ENCODE assay signal across 22 cellular contexts in the genomic region with DNA sequence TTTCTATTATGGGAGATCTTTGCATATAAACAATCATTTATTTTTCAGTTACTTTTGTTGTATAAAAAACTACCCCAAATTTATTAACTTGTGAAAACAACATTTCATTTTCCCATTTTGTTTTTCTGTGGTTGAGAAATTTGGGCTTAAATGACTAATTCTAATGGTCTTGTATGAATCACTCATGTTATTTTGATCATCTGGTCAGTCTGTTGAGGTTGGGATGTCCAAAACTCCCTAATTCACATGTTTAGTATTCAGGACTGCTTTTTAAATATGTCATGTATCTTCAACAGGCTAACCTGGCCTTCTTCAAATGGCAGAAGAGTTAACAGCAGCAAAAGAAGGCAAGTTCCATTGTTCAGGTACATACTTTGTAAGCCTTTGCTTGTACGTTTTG.
DNase-seq lines count a peak whose midpoint lies in the region; ATAC-seq, FAIRE-seq and TF ChIP-seq lines count a peak whose summit lies in the region.
"Had no signal": no experiment of that assay in that cellular context is flagged by ENCODE, and none has a peak within 500 bp of the region (broad histone marks: within the 10 kb centered on the region; RNA-seq: fewer than 3 reads in every experiment).

No MANE protein-coding gene starts in this region.

- H3K27ac ChIP-seq in body of pancreas, result no peak overlapping the region
- H3K27ac ChIP-seq: cardiac muscle cell, GM23248, ovary, skin epidermis had no signal

- H3K27me3 ChIP-seq in body of pancreas, result no peaks in the 10 kb centered on the region
- H3K27me3 ChIP-seq: cardiac muscle cell, ovary had no signal

- H3K36me3 Mint-ChIP-seq in type B pancreatic cell, result no peaks in the 10 kb centered on the region
- H3K36me3 Mint-ChIP-seq: activated naive CD8-positive, alpha-beta T cell treated with anti-CD3 and anti-CD28 coated beads for 36 hours had no signal

- H3K4me1 Mint-ChIP-seq in type B pancreatic cell (ENCODE audit: unreplicated experiment), result no peaks in the 10 kb centered on the region
- H3K4me1 Mint-ChIP-seq: activated naive CD8-positive, alpha-beta T cell treated with anti-CD3 and anti-CD28 coated beads for 36 hours had no signal

- no peak overlapping the region for H3K4me3 ChIP-seq in body of pancreas
- H3K4me3 ChIP-seq: cardiac muscle cell, GM23248, K562, ovary, skin epidermis had no signal

- no peaks in the 10 kb centered on the region for H3K36me3 ChIP-seq in body of pancreas (replicated peaks in 1 of 2; ENCODE audit: insufficient read depth in 1 of 2, low read depth in 2 of 2)
- H3K36me3 ChIP-seq: cardiac muscle cell, ovary had no signal

- TF ChIP-seq POLR2A in body of pancreas (IDR thresholded peaks at IDR 0.05), result no peak

- H3K9me3 ChIP-seq in body of pancreas, result no peaks in the 10 kb centered on the region
- H3K9me3 ChIP-seq: ovary had no signal

- H3K27me3 Mint-ChIP-seq in type B pancreatic cell, result no peaks in the 10 kb centered on the region
- H3K27me3 Mint-ChIP-seq: activated naive CD8-positive, alpha-beta T cell treated with anti-CD3 and anti-CD28 coated beads for 36 hours; activated T-cell treated with anti-CD3 and anti-CD28 coated beads, Interleukin-2, amount 50 U/mL, for 24 hours had no signal

- no peak overlapping the region for H3K27ac Mint-ChIP-seq in type B pancreatic cell
- H3K27ac Mint-ChIP-seq: activated naive CD8-positive, alpha-beta T cell treated with anti-CD3 and anti-CD28 coated beads for 36 hours; activated T-cell treated with anti-CD3 and anti-CD28 coated beads, Interleukin-2, amount 50 U/mL, for 24 hours had no signal

- no peak for DNase-seq in GM18507 (ENCODE audit: extremely low spot score, insufficient read length, low read depth)
- no peak for DNase-seq in body of pancreas
- DNase-seq in type B pancreatic cell (ENCODE audit: extremely low spot score, unreplicated experiment), result no peak
- no peak for DNase-seq in amygdala (lab: John Stamatoyannopoulos, UW)
- DNase-seq in NCI-H345 treated with DMSO at 0.1 percent for 48 hours (lab: John Stamatoyannopoulos, UW; ENCODE audit: unreplicated experiment), result no peak
- DNase-seq: activated naive CD8-positive, alpha-beta T cell treated with anti-CD3 and anti-CD28 coated beads for 36 hours; activated T-cell treated with anti-CD3 and anti-CD28 coated beads, Interleukin-2, amount 50 U/mL, for 24 hours; effector CD4-positive, alpha-beta T cell; GM23248; hippocampal formation; left cardiac atrium; NCI-H1694; ovary; stimulated activated naive CD4-positive, alpha-beta T cell treated with Interleukin-2 at 50 U/mL for 16 hours had no signal

- peak; percentile 12 for FAIRE-seq in GM18507 (lab: Jason Lieb, UNC)
- FAIRE-seq: K562, TTC549 had no signal

- TF ChIP-seq CTCF in body of pancreas (IDR thresholded peaks at IDR 0.05), result no peak
- no peak for TF ChIP-seq CTCF in type B pancreatic cell (conservative IDR thresholded peaks at IDR 0.05)

- intact Hi-C loops in body of pancreas (cut with DNase I), result no loop called here

- H3K9me3 Mint-ChIP-seq in type B pancreatic cell, result no peaks in the 10 kb centered on the region
- H3K9me3 Mint-ChIP-seq: activated naive CD8-positive, alpha-beta T cell treated with anti-CD3 and anti-CD28 coated beads for 36 hours had no signal

- 83 to 86% methylated on average over 1 of the region's 1 CpG for WGBS in body of pancreas, 2 donors

- no peaks in the 10 kb centered on the region for H3K4me1 ChIP-seq in body of pancreas

- ATAC-seq in GM19397 (IDR thresholded peaks at IDR 0.05; ENCODE audit: unreplicated experiment), result peak; percentile 77
- ATAC-seq in HG02759 (IDR thresholded peaks at IDR 0.05; ENCODE audit: unreplicated experiment), result peak; percentile 86
- ATAC-seq in HG03432 (IDR thresholded peaks at IDR 0.05; ENCODE audit: unreplicated experiment), result peak; percentile 83
- ATAC-seq in body of pancreas, result no peak
- ATAC-seq: K562, left cardiac atrium, SK-N-SH treated with all-trans-retinoic acid at 6 μM for 48 hours had no signal

- H3K4me3 Mint-ChIP-seq in type B pancreatic cell, result no peak overlapping the region
- H3K4me3 Mint-ChIP-seq: activated naive CD8-positive, alpha-beta T cell treated with anti-CD3 and anti-CD28 coated beads for 36 hours; activated T-cell treated with anti-CD3 and anti-CD28 coated beads, Interleukin-2, amount 50 U/mL, for 24 hours had no signal
